In the genomic region with DNA sequence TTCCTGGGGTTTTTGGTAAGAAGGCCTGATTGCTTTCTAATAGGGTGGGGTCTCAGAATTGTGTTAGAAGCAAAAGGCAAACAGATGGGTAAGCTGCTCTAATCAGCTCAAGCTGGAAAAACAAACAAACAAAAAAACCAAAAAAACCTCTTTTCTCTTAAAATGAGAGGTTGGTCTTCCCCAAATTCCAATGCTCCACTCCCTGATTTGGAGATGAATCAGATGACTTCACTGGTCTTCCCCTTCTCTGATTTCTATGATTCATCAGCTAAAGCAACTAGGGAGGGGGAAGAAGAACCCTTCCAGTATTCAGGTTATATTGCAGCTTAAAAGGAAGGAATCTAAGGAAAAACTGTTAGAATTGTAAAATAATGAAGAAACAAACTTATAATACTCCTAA, we compare ENCODE assay signal across 10 cellular contexts. TPM values are rescaled to one million over a fixed set of nuclear protein-coding genes. Genes with fewer than 3 reads are reported as not detected.
A peak's percentile ranks its signal among the peaks of the same experiment; 100 is the strongest.
DNase-seq lines count a peak whose midpoint lies in the region; ATAC-seq and TF ChIP-seq lines count a peak whose summit lies in the region.
"Had no signal": no experiment of that assay in that cellular context is flagged by ENCODE, and none has a peak within 500 bp of the region (broad histone marks: within the 10 kb centered on the region; RNA-seq: fewer than 3 reads in every experiment).

No MANE protein-coding gene starts in this region.

- no peak overlapping the region for H3K4me3 Mint-ChIP-seq in CD4-positive, alpha-beta memory T cell

- no peaks in the 10 kb centered on the region for H3K27me3 Mint-ChIP-seq in CD4-positive, alpha-beta memory T cell

- no peak for TF ChIP-seq RAD21 in SK-N-SH (IDR thresholded peaks at IDR 0.05; ENCODE audit: low read length)

- H3K9me3 ChIP-seq in GM23248 (ENCODE audit: low read depth) (no peaks in the 10 kb centered on the region), SK-N-SH (no peaks in the 10 kb centered on the region), skeletal muscle tissue (ENCODE audit: control insufficient read depth in 3 of 3, low read length in 3 of 3) (no peaks in the 10 kb centered on the region)
- no peaks in the 10 kb centered on the region for H3K9me3 ChIP-seq in CD4-positive, alpha-beta memory T cell (ENCODE audit: control insufficient read depth in 1 of 2, low read length in 2 of 2)
- H3K9me3 ChIP-seq: colonic mucosa had no signal

- H3K4me3 ChIP-seq in GM23248 (peak overlapping the region; percentile 28; the same call in 1 of the 2 replicates), SK-N-SH (ENCODE audit: low read depth in 2 of 2, low read length in 1 of 2) (no peak overlapping the region), fibroblast of villous mesenchyme (ENCODE audit: low read depth, low read length) (no peak overlapping the region), skeletal muscle tissue (ENCODE audit: low read length in 3 of 3) (no peak overlapping the region)
- H3K4me3 ChIP-seq in CD4-positive, alpha-beta memory T cell (ENCODE audit: low read length in 2 of 2): no peak overlapping the region
- H3K4me3 ChIP-seq: colonic mucosa had no signal

- H3K79me2 ChIP-seq in GM23248 (ENCODE audit: insufficient read depth) (peaks cover 5% of the 10 kb centered on the region; the same call in 1 of the 2 replicates), SK-N-SH (ENCODE audit: insufficient read depth) (no peaks in the 10 kb centered on the region)

- no peaks in the 10 kb centered on the region for H3K27me3 ChIP-seq in GM23248 (replicated peaks; ENCODE audit: insufficient read depth)
- H3K27me3 ChIP-seq in SK-N-SH (ENCODE audit: insufficient read depth): no peaks in the 10 kb centered on the region
- H3K27me3 ChIP-seq in skeletal muscle tissue (ENCODE audit: control insufficient read depth in 3 of 3, insufficient read depth in 3 of 3, low read length in 3 of 3): no peaks in the 10 kb centered on the region
- no peaks in the 10 kb centered on the region for H3K27me3 ChIP-seq in CD4-positive, alpha-beta memory T cell (ENCODE audit: insufficient read depth, low read length)
- H3K27me3 ChIP-seq: colonic mucosa had no signal

- H2AFZ ChIP-seq in GM23248: no peak overlapping the region
- no peak overlapping the region for H2AFZ ChIP-seq in SK-N-SH (ENCODE audit: low read depth)

- ATAC-seq in GM19467 (IDR thresholded peaks at IDR 0.05; ENCODE audit: unreplicated experiment): no peak
- ATAC-seq in GM21528 (IDR thresholded peaks at IDR 0.05; ENCODE audit: low FRiP score, unreplicated experiment): no peak

- H3K36me3 ChIP-seq in GM23248 (ENCODE audit: low read depth) (no peaks in the 10 kb centered on the region), SK-N-SH (replicated peaks in 1 of 2; ENCODE audit: control insufficient read depth in 1 of 2, insufficient read depth in 2 of 2, low read length in 1 of 2) (no peaks in the 10 kb centered on the region), skeletal muscle tissue (ENCODE audit: control insufficient read depth in 3 of 3, insufficient read depth in 3 of 3, low read length in 3 of 3) (no peaks in the 10 kb centered on the region)
- no peaks in the 10 kb centered on the region for H3K36me3 ChIP-seq in CD4-positive, alpha-beta memory T cell (ENCODE audit: insufficient read depth, low read length)
- H3K36me3 ChIP-seq: colonic mucosa had no signal

- no peaks in the 10 kb centered on the region for H3K9me3 Mint-ChIP-seq in CD4-positive, alpha-beta memory T cell

- H3F3A ChIP-seq in GM23248 (ENCODE audit: insufficient read depth) (peaks cover 46% of the 10 kb centered on the region), SK-N-SH (replicated peaks; ENCODE audit: insufficient read depth) (peaks cover 23% of the 10 kb centered on the region)

- H3K27ac Mint-ChIP-seq in CD4-positive, alpha-beta memory T cell: no peak overlapping the region

- H3K4me2 ChIP-seq in GM23248 (ENCODE audit: unreplicated experiment) (peak overlapping the region; percentile 72), SK-N-SH (peak overlapping the region; percentile 61)

- intact Hi-C loops in CD4-positive, alpha-beta memory T cell (cut with micrococcal nuclease): no loop called here

- POLR2A ChIA-PET in SK-N-SH (lab: Yijun Ruan, JAX): no interaction called here
- POLR2A ChIA-PET in CD4-positive, alpha-beta memory T cell (lab: Charles Lee; ENCODE audit: partially characterized antibody): interaction anchor here (6.5 kb wide), 1 partner anchor 9 kb away, joined by 68 read pairs; a partner anchor contains a TSS

- in situ Hi-C loops in GM23248 (cut with MboI): no loop called here

- CTCF ChIA-PET in SK-N-SH (lab: Yijun Ruan, JAX): interaction anchor here (1.1 to 1.5 kb wide), 2 partner anchors 11 to 683 kb away, joined by 3 read pairs; no protein-coding TSS in a partner anchor
- CTCF ChIA-PET in CD4-positive, alpha-beta memory T cell (lab: Charles Lee; ENCODE audit: partially characterized antibody): no interaction called here

- no peaks in the 10 kb centered on the region for H3K36me3 Mint-ChIP-seq in CD4-positive, alpha-beta memory T cell

- H4K20me1 ChIP-seq in GM23248 (ENCODE audit: insufficient read depth): no peaks in the 10 kb centered on the region
- no peaks in the 10 kb centered on the region for H4K20me1 ChIP-seq in SK-N-SH (ENCODE audit: insufficient read depth)

- peak in 1 of 2 experiments; percentile 89; a peak in 2 of 4 replicates for TF ChIP-seq EP300 in SK-N-SH (IDR thresholded peaks at IDR 0.05; ENCODE audit: borderline replicate concordance in 1 of 2, low read depth in 1 of 2, low read length in 1 of 2)

- H3K9ac ChIP-seq in GM23248 (peak overlapping the region; percentile 7; the same call in 1 of the 2 replicates), SK-N-SH (peak overlapping the region; percentile 50; the same call in 1 of the 2 replicates), skeletal muscle tissue (ENCODE audit: low read depth in 1 of 3, low read length in 3 of 3) (no peak overlapping the region)

- H3K27ac ChIP-seq in GM23248: peak overlapping the region; percentile 57
- H3K27ac ChIP-seq in SK-N-SH (ENCODE audit: low read depth in 2 of 2, low read length in 1 of 2): peak overlapping the region; percentile 48 to 80; a peak in 3 of 4 replicates
- H3K27ac ChIP-seq in skeletal muscle tissue (ENCODE audit: low read depth, low read length): peak overlapping the region; percentile 17
- no peak overlapping the region for H3K27ac ChIP-seq in CD4-positive, alpha-beta memory T cell (ENCODE audit: low read depth, low read length)

- TF ChIP-seq CTCF in SK-N-SH (IDR thresholded peaks at IDR 0.05) (no peak), fibroblast of villous mesenchyme (IDR thresholded peaks at IDR 0.05; ENCODE audit: insufficient read depth, low read depth, low read length) (no peak)

- H3K9me2 ChIP-seq in GM23248 (ENCODE audit: insufficient read depth) (no peaks in the 10 kb centered on the region), SK-N-SH (no peaks in the 10 kb centered on the region)

- H3K4me1 ChIP-seq in GM23248 (ENCODE audit: insufficient read depth) (peaks cover 40% of the 10 kb centered on the region), SK-N-SH (ENCODE audit: control insufficient read depth in 1 of 2, insufficient read depth in 2 of 2, low read depth in 1 of 2, low read length in 1 of 2) (peaks cover 0 to 35% of the 10 kb centered on the region in 2 experiments; a peak in 2 of 4 replicates), skeletal muscle tissue (ENCODE audit: control insufficient read depth in 3 of 3, insufficient read depth in 3 of 3, low read length in 3 of 3) (peaks cover 6 to 16% (median 6%) of the 10 kb centered on the region in 3 donors)
- peaks cover 19% of the 10 kb centered on the region for H3K4me1 ChIP-seq in CD4-positive, alpha-beta memory T cell (ENCODE audit: insufficient read depth, low read length)

- peaks cover 11 to 21% (median 14%) of the 10 kb centered on the region in 4 donors for H3K4me1 Mint-ChIP-seq in CD4-positive, alpha-beta memory T cell

- peak; percentile 85 for DNase-seq in GM23248
- no peak for DNase-seq in SK-N-SH
- peak; percentile 67 for DNase-seq in fibroblast of villous mesenchyme (ENCODE audit: low read depth)
- no peak for DNase-seq in CD4-positive, alpha-beta memory T cell
- no peak for DNase-seq in NCI-H1092 treated with DMSO at 0.1 percent for 48 hours (lab: John Stamatoyannopoulos, UW)
- DNase-seq: colonic mucosa, MM.1S had no signal

TF ChIP-seq in SK-N-SH, 30 proteins besides CTCF, POLR2A, EP300 and RAD21 (continues in another document):
- TF ChIP-seq, protein P1, sequence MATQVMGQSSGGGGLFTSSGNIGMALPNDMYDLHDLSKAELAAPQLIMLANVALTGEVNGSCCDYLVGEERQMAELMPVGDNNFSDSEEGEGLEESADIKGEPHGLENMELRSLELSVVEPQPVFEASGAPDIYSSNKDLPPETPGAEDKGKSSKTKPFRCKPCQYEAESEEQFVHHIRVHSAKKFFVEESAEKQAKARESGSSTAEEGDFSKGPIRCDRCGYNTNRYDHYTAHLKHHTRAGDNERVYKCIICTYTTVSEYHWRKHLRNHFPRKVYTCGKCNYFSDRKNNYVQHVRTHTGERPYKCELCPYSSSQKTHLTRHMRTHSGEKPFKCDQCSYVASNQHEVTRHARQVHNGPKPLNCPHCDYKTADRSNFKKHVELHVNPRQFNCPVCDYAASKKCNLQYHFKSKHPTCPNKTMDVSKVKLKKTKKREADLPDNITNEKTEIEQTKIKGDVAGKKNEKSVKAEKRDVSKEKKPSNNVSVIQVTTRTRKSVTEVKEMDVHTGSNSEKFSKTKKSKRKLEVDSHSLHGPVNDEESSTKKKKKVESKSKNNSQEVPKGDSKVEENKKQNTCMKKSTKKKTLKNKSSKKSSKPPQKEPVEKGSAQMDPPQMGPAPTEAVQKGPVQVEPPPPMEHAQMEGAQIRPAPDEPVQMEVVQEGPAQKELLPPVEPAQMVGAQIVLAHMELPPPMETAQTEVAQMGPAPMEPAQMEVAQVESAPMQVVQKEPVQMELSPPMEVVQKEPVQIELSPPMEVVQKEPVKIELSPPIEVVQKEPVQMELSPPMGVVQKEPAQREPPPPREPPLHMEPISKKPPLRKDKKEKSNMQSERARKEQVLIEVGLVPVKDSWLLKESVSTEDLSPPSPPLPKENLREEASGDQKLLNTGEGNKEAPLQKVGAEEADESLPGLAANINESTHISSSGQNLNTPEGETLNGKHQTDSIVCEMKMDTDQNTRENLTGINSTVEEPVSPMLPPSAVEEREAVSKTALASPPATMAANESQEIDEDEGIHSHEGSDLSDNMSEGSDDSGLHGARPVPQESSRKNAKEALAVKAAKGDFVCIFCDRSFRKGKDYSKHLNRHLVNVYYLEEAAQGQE (IDR thresholded peaks at IDR 0.05; ENCODE audit: low read depth, low read length): no peak

RNA-seq across cellular contexts. Expression of a gene that starts 9.6 kb away (rescaled TPM):
- total RNA-seq in GM23248 (2014; rRNA removed; shearing (Covaris generic)): 4,470 and 4,692 TPM in 2 replicates
- polyA plus RNA-seq in GM23248 (2016; fragmentation: Nextera tagmentation; extraction: Ambion mirVana) (6,052 and 6,251 TPM in 2 replicates), SK-N-SH (2012; rRNA removed) (4,669 and 5,711 TPM in 2 replicates)
- polyA plus RNA-seq in SK-N-SH (2012; cell fraction: cytosol; rRNA removed): 5,477 and 5,705 TPM in 2 replicates
- 2,958 and 4,347 TPM in 2 replicates for polyA plus RNA-seq in SK-N-SH (2012; cell fraction: nucleus; rRNA removed)
- total RNA-seq in fibroblast of villous mesenchyme (2,870 and 3,211 TPM in 2 replicates), skeletal muscle tissue (631 TPM)
- 100 to 1,000 TPM; 148 to 160 TPM for total RNA-seq in CD4-positive, alpha-beta memory T cell
- 100 to 1,000 TPM; 561 to 682 TPM for polyA plus RNA-seq in CD4-positive, alpha-beta memory T cell

Comparison
In these comparisons a context has a peak if more than half of its experiments do, and no peak if none do; other contexts are left out.
1. DNase-seq: peak in GM23248 (single experiment) and fibroblast of villous mesenchyme (single experiment); none in SK-N-SH (single experiment), CD4-positive, alpha-beta memory T cell (0 of 5) and NCI-H1092 treated with DMSO at 0.1 percent for 48 hours (single experiment).
2. H3K9ac ChIP-seq: peak in GM23248 (single experiment) and SK-N-SH (single experiment); none in skeletal muscle tissue (0 of 3).